8 cellular contexts compared by ENCODE assay signal in genomic region chr19:4455742-4456565, GRCh38. TPM values are rescaled to one million over a fixed set of nuclear protein-coding genes. Genes with fewer than 3 reads are reported as not detected.
DNase-seq lines count a peak whose midpoint lies in the region; ATAC-seq, FAIRE-seq and TF ChIP-seq lines count a peak whose summit lies in the region.

No MANE protein-coding gene starts in this region.

- no peaks in the 10 kb centered on the region for H3K9me3 ChIP-seq in smooth muscle cell (replicated peaks; ENCODE audit: low read depth)

- TF ChIP-seq POLR2A in H54 (IDR thresholded peaks at IDR 0.05; ENCODE audit: low read depth, low read length) = no peak

- WGBS in smooth muscle cell (ENCODE audit: low lambda C conversion rate) = 55% methylated on average over 8 of the region's 15 CpGs

- H3K9ac ChIP-seq in smooth muscle cell (ENCODE audit: low read depth) = peak overlapping the region; percentile 99

- peaks cover 30% of the 10 kb centered on the region for H4K20me1 ChIP-seq in smooth muscle cell (ENCODE audit: low read depth)

- peaks cover 24% of the 10 kb centered on the region for H3K4me1 ChIP-seq in smooth muscle cell (ENCODE audit: low read depth)

- H3F3A ChIP-seq in smooth muscle cell (ENCODE audit: low read depth) = no peaks in the 10 kb centered on the region

- H3K79me2 ChIP-seq in smooth muscle cell (ENCODE audit: low read depth) = peaks cover 25% of the 10 kb centered on the region

- H3K4me3 ChIP-seq in iPS-11a (ENCODE audit: low read depth, low read length) (peak overlapping the region; percentile 60), smooth muscle cell (peak overlapping the region; percentile 89)

- H2AFZ ChIP-seq in smooth muscle cell (ENCODE audit: low read depth) = no peak overlapping the region

- no peaks in the 10 kb centered on the region for H3K27me3 ChIP-seq in smooth muscle cell (ENCODE audit: low read depth)

- H3K27ac ChIP-seq in smooth muscle cell (ENCODE audit: low read depth) = peak overlapping the region; percentile 96

- H3K4me2 ChIP-seq in smooth muscle cell = peak overlapping the region; percentile 96

- no peak for FAIRE-seq in H54 (lab: Jason Lieb, UNC)

- no peak for ATAC-seq in HG03520 (IDR thresholded peaks at IDR 0.05; ENCODE audit: unreplicated experiment)

- DNase-seq in EH (ENCODE audit: low read depth) = peak; percentile 76
- DNase-seq in NCI-H128 (lab: John Stamatoyannopoulos, UW; ENCODE audit: unreplicated experiment) = peak; percentile 36
- DNase-seq in amniotic stem cell (lab: John Stamatoyannopoulos, UW) = peak; percentile 8
- DNase-seq in smooth muscle cell (lab: John Stamatoyannopoulos, UW; ENCODE audit: unreplicated experiment) = peak; percentile 43
- DNase-seq in H54 (ENCODE audit: insufficient read length, low spot score) = no peak
- no peak for DNase-seq in SW 1271 (lab: John Stamatoyannopoulos, UW)

- H3K36me3 ChIP-seq in smooth muscle cell (ENCODE audit: low read depth) = no peaks in the 10 kb centered on the region

- TF ChIP-seq CTCF in smooth muscle cell (IDR thresholded peaks at IDR 0.05; ENCODE audit: borderline replicate concordance, insufficient read depth, poor library complexity, severe bottlenecking) = no peak

RNA-seq across cellular contexts. Expression of gene UBXN6, which starts 1.6 kb away (rescaled TPM):
- total RNA-seq in smooth muscle cell = 49.4 and 50.7 TPM in 2 replicates
- polyA plus RNA-seq in smooth muscle cell = 44.8 and 51.3 TPM in 2 replicates

RNA-seq across cellular contexts. Expression of gene HDGFL2, which starts 16.1 kb away (rescaled TPM):
- 27.9 and 37.0 TPM in 2 replicates for total RNA-seq in smooth muscle cell
- 89.1 and 94.1 TPM in 2 replicates for polyA plus RNA-seq in smooth muscle cell

RNA-seq across cellular contexts. Expression of gene CHAF1A, which starts 53.5 kb away (rescaled TPM):
- total RNA-seq in smooth muscle cell = 3.8 and 14.7 TPM in 2 replicates
- 11.4 and 14.8 TPM in 2 replicates for polyA plus RNA-seq in smooth muscle cell

RNA-seq across cellular contexts. Expression of gene SH3GL1, which starts 55.6 kb away (rescaled TPM):
- 50.1 and 52.9 TPM in 2 replicates for total RNA-seq in smooth muscle cell
- 120 and 132 TPM in 2 replicates for polyA plus RNA-seq in smooth muscle cell

Comparison
In these comparisons a context has a peak if more than half of its experiments do, and no peak if none do; other contexts are left out.
1. DNase-seq: peak in EH (single experiment), NCI-H128 (single experiment), amniotic stem cell (single experiment) and smooth muscle cell (single experiment); none in H54 (single experiment) and SW 1271 (0 of 2).